ENCODE assay signal across 29 cellular contexts in the genomic region with DNA sequence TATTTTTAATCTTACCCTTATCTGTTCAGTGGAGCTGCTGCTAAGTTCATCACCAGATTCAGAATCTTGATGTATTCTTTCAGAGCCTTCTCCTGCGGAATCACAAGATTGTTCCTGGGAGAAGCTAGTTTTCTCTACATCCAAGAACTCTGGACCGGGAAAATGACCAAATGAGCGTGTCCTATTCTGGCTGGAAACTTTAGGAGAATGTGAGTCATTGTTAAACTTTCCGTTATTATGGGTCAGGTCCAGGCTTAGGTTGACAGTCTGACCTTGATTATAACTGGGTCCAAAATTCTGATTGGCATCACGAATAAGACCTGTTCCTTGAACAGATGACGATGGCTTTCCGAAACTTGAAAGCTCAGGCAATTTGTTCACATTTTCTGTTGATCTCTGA. TPM values are rescaled to one million over a fixed set of nuclear protein-coding genes. Genes with fewer than 3 reads are reported as not detected.
A peak's percentile ranks its signal among the peaks of the same experiment; 100 is the strongest.
DNase-seq lines count a peak whose midpoint lies in the region; ATAC-seq, FAIRE-seq and TF ChIP-seq lines count a peak whose summit lies in the region.
"Had no signal": no experiment of that assay in that cellular context is flagged by ENCODE, and none has a peak within 500 bp of the region (broad histone marks: within the 10 kb centered on the region; RNA-seq: fewer than 3 reads in every experiment).

No MANE protein-coding gene starts in this region.

- no peak overlapping the region for H3K27ac Mint-ChIP-seq in Caco-2 (ENCODE audit: unreplicated experiment)
- H3K27ac Mint-ChIP-seq: activated CD8-positive, alpha-beta T cell treated with anti-CD3 and anti-CD28 coated beads, Interleukin-2, amount 10 ng/mL, durations not matched to agents 7 days and 5 days; activated naive CD8-positive, alpha-beta T cell; activated T-helper 2 cell treated with anti-CD3 and anti-CD28 coated beads, Interferon-gamma antibody, Interleukin-2, Interleukin-4, amounts not matched to agents 10 μg/mL and 5 μg/mL and 100 μg/mL, durations not matched to agents 14 hours and 24 hours and 36 hours; CD8-positive, alpha-beta T cell; dendritic cell treated with granulocyte-macrophage colony-stimulating factor and Interleukin-4, amounts not matched to agents 40 ng/mL and 50 ng/mL, for 4 days; neural progenitor cell; progenitor cell of endocrine pancreas; stimulated activated memory B cell treated with anti-CD40 and anti-IgM and Interleukin-4, amounts not matched to agents 10 μg/mL and 1 μg/mL and 100 μg/mL, for 72 hours; T-helper 17 cell had no signal

- no peaks in the 10 kb centered on the region for H3K9me2 ChIP-seq in HCT116 (ENCODE audit: insufficient read depth)

- H3K27me3 Mint-ChIP-seq in Caco-2 (ENCODE audit: insufficient read depth, unreplicated experiment): no peaks in the 10 kb centered on the region
- H3K27me3 Mint-ChIP-seq: activated naive CD8-positive, alpha-beta T cell; central memory CD8-positive, alpha-beta T cell; dendritic cell treated with granulocyte-macrophage colony-stimulating factor and Interleukin-4, amounts not matched to agents 40 ng/mL and 50 ng/mL, for 4 days; progenitor cell of endocrine pancreas; stimulated activated memory B cell treated with anti-CD40 and anti-IgM and Interleukin-4, amounts not matched to agents 10 μg/mL and 1 μg/mL and 100 μg/mL, for 72 hours; T-helper 17 cell had no signal

- no peak for ATAC-seq in HCT116
- ATAC-seq in pancreas: peak; percentile 65 to 83 (median 78)
- ATAC-seq: activated CD8-positive, alpha-beta T cell treated with anti-CD3 and anti-CD28 coated beads, Interleukin-2, amount 10 ng/mL, durations not matched to agents 7 days and 5 days; CD8-positive, alpha-beta T cell; stimulated activated memory B cell treated with anti-CD40 and anti-IgM and Interleukin-4, amounts not matched to agents 10 μg/mL and 1 μg/mL and 100 μg/mL, for 72 hours; T-helper 17 cell had no signal

- DNase-seq in Caco-2: no peak
- no peak for DNase-seq in HCT116 (ENCODE audit: low read depth, low spot score)
- DNase-seq in endothelial cell of umbilical vein (ENCODE audit: low read depth, low spot score): no peak
- no peak for DNase-seq in pancreas
- no peak for DNase-seq in KG1 (lab: John Stamatoyannopoulos, UW)
- DNase-seq in NCI-H446 treated with DMSO at 0.1 percent for 48 hours (lab: John Stamatoyannopoulos, UW): no peak
- DNase-seq in AG08396 (ENCODE audit: low spot score): no peak
- DNase-seq: activated CD8-positive, alpha-beta T cell treated with anti-CD3 and anti-CD28 coated beads, Interleukin-2, amount 10 ng/mL, durations not matched to agents 7 days and 5 days; CD8-positive, alpha-beta T cell; kidney; NCI-H1105; NCI-H2029 treated with DMSO at 0.1 percent for 48 hours; NCI-H2227 treated with DMSO at 0.1 percent for 48 hours; NCI-H69; Peyer's patch; stimulated activated CD4-positive, alpha-beta T cell treated with anti-CD3 and anti-CD28 coated beads, Interleukin-4, amount 100 ng/mL, for 4 hours; substantia nigra; T-helper 17 cell had no signal

- TF ChIP-seq POLR2A in HCT116 (IDR thresholded peaks at IDR 0.05; ENCODE audit: borderline replicate concordance, extremely low read depth, insufficient read depth, insufficient read length): no peak
- no peak for TF ChIP-seq POLR2A in endothelial cell of umbilical vein (IDR thresholded peaks at IDR 0.05; ENCODE audit: low read depth, low read length)

- dilution Hi-C loops in endothelial cell of umbilical vein (cut with MboI; ENCODE audit: extremely low pct_ligation_motif_present, low sequenced_read_pairs): no loop called here

- TF ChIP-seq CTCF in Caco-2 (IDR thresholded peaks at IDR 0.05; ENCODE audit: insufficient read depth in 1 of 2, low read depth in 1 of 2, low read length in 1 of 2, severe bottlenecking in 1 of 2, unreplicated experiment in 1 of 2) (no peak), HCT116 (IDR thresholded peaks at IDR 0.05 in 2 of 3, conservative IDR thresholded peaks at IDR 0.05 in 1 of 3; ENCODE audit: borderline replicate concordance in 1 of 3, insufficient read depth in 1 of 3, low read depth in 2 of 3, low read length in 2 of 3) (no peak), endothelial cell of umbilical vein (IDR thresholded peaks at IDR 0.05; ENCODE audit: extremely low read depth in 1 of 2, insufficient read depth in 1 of 2, low read depth in 1 of 2, low read length in 2 of 2) (no peak), pancreas (IDR thresholded peaks at IDR 0.05) (no peak)

- H3K4me3 Mint-ChIP-seq in Caco-2 (ENCODE audit: unreplicated experiment): no peak overlapping the region
- H3K4me3 Mint-ChIP-seq: activated CD8-positive, alpha-beta T cell treated with anti-CD3 and anti-CD28 coated beads, Interleukin-2, amount 10 ng/mL, durations not matched to agents 7 days and 5 days; activated naive CD8-positive, alpha-beta T cell; CD8-positive, alpha-beta T cell; central memory CD8-positive, alpha-beta T cell; dendritic cell treated with granulocyte-macrophage colony-stimulating factor and Interleukin-4, amounts not matched to agents 40 ng/mL and 50 ng/mL, for 4 days; neural progenitor cell; stimulated activated memory B cell treated with anti-CD40 and anti-IgM and Interleukin-4, amounts not matched to agents 10 μg/mL and 1 μg/mL and 100 μg/mL, for 72 hours; T-helper 17 cell had no signal

- H3K27ac ChIP-seq in HCT116 (ENCODE audit: low read depth, low read length) (no peak overlapping the region), endothelial cell of umbilical vein (ENCODE audit: insufficient read depth, low read depth, low read length) (no peak overlapping the region), pancreas (peak overlapping the region in 1 of 4 donors; percentile 28)
- H3K27ac ChIP-seq: neural progenitor cell, Peyer's patch, SJSA1 had no signal

- no peak for TF ChIP-seq RAD21 in HCT116 (IDR thresholded peaks at IDR 0.05; ENCODE audit: low read depth)

- no peak overlapping the region for H3K4me2 ChIP-seq in HCT116 (ENCODE audit: low read length)
- no peak overlapping the region for H3K4me2 ChIP-seq in endothelial cell of umbilical vein (ENCODE audit: insufficient read depth, low read length)
- H3K4me2 ChIP-seq: neural progenitor cell had no signal

- RAD21 ChIA-PET in HCT116 (lab: Charles Lee; ENCODE audit: low non-redundant PET in 1 of 2, low total read pairs in 2 of 2, uncharacterized antibody in 2 of 2, unreplicated experiment in 2 of 2): no interaction called here

- peaks cover 18% of the 10 kb centered on the region for H3K4me1 ChIP-seq in Caco-2
- peaks cover 40 to 54% of the 10 kb centered on the region in 2 experiments for H3K4me1 ChIP-seq in HCT116 (ENCODE audit: control insufficient read depth in 1 of 2, insufficient read depth in 2 of 2, low read length in 2 of 2)
- H3K4me1 ChIP-seq in endothelial cell of umbilical vein (ENCODE audit: control insufficient read depth, extremely low read depth, insufficient read depth, low read length): peaks cover 18% of the 10 kb centered on the region
- H3K4me1 ChIP-seq in pancreas: peaks cover 0 to 23% (median 10%) of the 10 kb centered on the region in 3 donors
- H3K4me1 ChIP-seq: HAP-1 had no signal

- H3K36me3 Mint-ChIP-seq in Caco-2 (ENCODE audit: insufficient read depth, unreplicated experiment): peaks cover 43% of the 10 kb centered on the region

- H3K79me2 ChIP-seq in HCT116 (ENCODE audit: insufficient read depth, low read length) (peaks cover 100% of the 10 kb centered on the region), endothelial cell of umbilical vein (ENCODE audit: control insufficient read depth, insufficient read depth, low read length) (peaks cover 20% of the 10 kb centered on the region)

- H4K20me1 ChIP-seq in HCT116 (ENCODE audit: insufficient read depth) (peaks cover 11% of the 10 kb centered on the region; the same call in 1 of the 2 replicates), endothelial cell of umbilical vein (replicated peaks; ENCODE audit: control insufficient read depth, extremely low read depth, insufficient read depth, low read length) (no peaks in the 10 kb centered on the region)

- POLR2A ChIA-PET in Caco-2 (lab: Charles Lee) (interaction anchor here (0.7 kb wide), 1 partner anchor 20 kb away, joined by 3 read pairs; a partner anchor contains a TSS), HCT116 (lab: Charles Lee) (no interaction called here), endothelial cell of umbilical vein (lab: Charles Lee) (no interaction called here)

- H3K36me3 ChIP-seq in Caco-2 (ENCODE audit: control insufficient read depth, insufficient read depth, low read length): no peaks in the 10 kb centered on the region; the same call in 1 of the 2 replicates
- H3K36me3 ChIP-seq in HCT116 (ENCODE audit: control insufficient read depth in 1 of 2, insufficient read depth in 2 of 2, low read length in 2 of 2): peaks cover 12 to 28% of the 10 kb centered on the region in 2 experiments; a peak in 3 of 4 replicates
- no peaks in the 10 kb centered on the region for H3K36me3 ChIP-seq in endothelial cell of umbilical vein (ENCODE audit: control insufficient read depth in 2 of 2, extremely low read depth in 1 of 2, insufficient read depth in 2 of 2, low read length in 2 of 2)
- H3K36me3 ChIP-seq in pancreas: no peaks in the 10 kb centered on the region
- H3K36me3 ChIP-seq: Peyer's patch had no signal

- intact Hi-C loops in Caco-2 (cut with micrococcal nuclease; ENCODE audit: unreplicated experiment) (no loop called here), HCT116 (cut with micrococcal nuclease) (no loop called here), endothelial cell of umbilical vein (cut with micrococcal nuclease) (no loop called here), pancreas (cut with DNase I) (no loop called here)

- H3K4me1 Mint-ChIP-seq in Caco-2 (ENCODE audit: low read depth, unreplicated experiment): peaks cover 16% of the 10 kb centered on the region
- H3K4me1 Mint-ChIP-seq: neural progenitor cell had no signal

- TSS peak; percentile 58 for BruUV-seq in Caco-2 (replicated peaks; lab: Mats Ljungman, UMichigan)
- TSS peak; percentile 47 for BruUV-seq in HCT116 (replicated peaks; lab: Mats Ljungman, UMichigan)
- BruUV-seq in endothelial cell of umbilical vein (replicated peaks; lab: Mats Ljungman, UMichigan): TSS peak; percentile 28

- no peaks in the 10 kb centered on the region for H3K9me3 Mint-ChIP-seq in Caco-2 (ENCODE audit: unreplicated experiment)
- H3K9me3 Mint-ChIP-seq: activated T-helper 2 cell treated with anti-CD3 and anti-CD28 coated beads, Interferon-gamma antibody, Interleukin-2, Interleukin-4, amounts not matched to agents 10 μg/mL and 5 μg/mL and 100 μg/mL, durations not matched to agents 14 hours and 24 hours and 36 hours; CD8-positive, alpha-beta T cell; central memory CD8-positive, alpha-beta T cell; dendritic cell treated with granulocyte-macrophage colony-stimulating factor and Interleukin-4, amounts not matched to agents 40 ng/mL and 50 ng/mL, for 4 days; stimulated activated memory B cell treated with anti-CD40 and anti-IgM and Interleukin-4, amounts not matched to agents 10 μg/mL and 1 μg/mL and 100 μg/mL, for 72 hours had no signal

- H3K9me1 ChIP-seq in endothelial cell of umbilical vein (replicated peaks; ENCODE audit: control insufficient read depth, extremely low read depth, insufficient read depth, low read length): no peaks in the 10 kb centered on the region

- WGBS in pancreas, 2 donors: 38 to 51% methylated on average over 7 of the region's 7 CpGs

- CTCF ChIA-PET in Caco-2 (lab: Charles Lee) (interaction anchor here (0.6 kb wide), 1 partner anchor 62 kb away, joined by 4 read pairs; no protein-coding TSS in a partner anchor), HCT116 (lab: Charles Lee) (no interaction called here), endothelial cell of umbilical vein (lab: Charles Lee) (interaction anchor here (1.0 kb wide), 1 partner anchor 32 kb away, joined by 3 read pairs; no protein-coding TSS in a partner anchor)

- H3K27me3 ChIP-seq in Caco-2 (replicated peaks; ENCODE audit: control insufficient read depth, insufficient read depth, low read length) (no peaks in the 10 kb centered on the region), HCT116 (ENCODE audit: insufficient read depth, low read length) (no peaks in the 10 kb centered on the region), endothelial cell of umbilical vein (ENCODE audit: control insufficient read depth in 2 of 2, insufficient read depth in 2 of 2, low read length in 2 of 2) (no peaks in the 10 kb centered on the region), pancreas (no peaks in the 10 kb centered on the region)
- H3K27me3 ChIP-seq: neural progenitor cell, Peyer's patch, SJSA1 had no signal

- H3K4me3 ChIP-seq in Caco-2 (ENCODE audit: low read depth, low read length) (no peak overlapping the region), HCT116 (replicated peaks in 1 of 2; ENCODE audit: low read depth in 1 of 2, low read length in 2 of 2) (no peak overlapping the region), endothelial cell of umbilical vein (replicated peaks in 1 of 3; ENCODE audit: insufficient read depth in 1 of 3, low read depth in 1 of 3, low read length in 3 of 3) (no peak overlapping the region), pancreas (no peak overlapping the region)
- H3K4me3 ChIP-seq: HAP-1, lung, neural progenitor cell, Peyer's patch, SJSA1 had no signal

- H2AFZ ChIP-seq in HCT116 (ENCODE audit: low read depth, low read length, poor library complexity, severe bottlenecking) (no peak overlapping the region), endothelial cell of umbilical vein (ENCODE audit: low read depth, low read length) (no peak overlapping the region)
- H2AFZ ChIP-seq: neural progenitor cell had no signal

- H3K9me3 ChIP-seq in Caco-2 (no peaks in the 10 kb centered on the region), HCT116 (ENCODE audit: control insufficient read depth in 1 of 2, insufficient read depth in 1 of 2, low read depth in 1 of 2, low read length in 2 of 2) (no peaks in the 10 kb centered on the region), endothelial cell of umbilical vein (replicated peaks; ENCODE audit: control insufficient read depth, insufficient read depth, low read length) (no peaks in the 10 kb centered on the region), pancreas (no peaks in the 10 kb centered on the region)
- H3K9me3 ChIP-seq: HAP-1, Peyer's patch, SJSA1 had no signal

- H3K9ac ChIP-seq in HCT116 (ENCODE audit: low read length): no peak overlapping the region
- no peak overlapping the region for H3K9ac ChIP-seq in endothelial cell of umbilical vein (replicated peaks; ENCODE audit: extremely low read depth, insufficient read depth, low read length)
- H3K9ac ChIP-seq: neural progenitor cell had no signal

- FAIRE-seq in endothelial cell of umbilical vein (lab: Jason Lieb, UNC): peak; percentile 72
- FAIRE-seq in pancreas (lab: Jason Lieb, UNC): no peak
- FAIRE-seq: astrocyte, kidney had no signal

RNA-seq across cellular contexts. Expression of a gene that starts 20.5 kb away (rescaled TPM):
- total RNA-seq in Caco-2 (2022) (62.3 and 63.1 TPM in 2 replicates), HCT116 (2021; ENCODE audit: unreplicated experiment) (80.3 TPM), endothelial cell of umbilical vein (19.2 and 19.3 TPM in 2 replicates), pancreas (10 to 100 TPM; 16.3 to 27.0 (median 21.3) TPM)
- polyA plus RNA-seq in HCT116 (2012): 17.4 and 25.6 TPM in 2 replicates
- polyA plus RNA-seq in endothelial cell of umbilical vein (3.7 and 5.8 TPM in 2 replicates), pancreas (10 to 100 TPM; 24.7 to 30.1 TPM)
- 5.7 TPM in 2 replicates for polyA plus RNA-seq in endothelial cell of umbilical vein (2011; cell fraction: cytosol; rRNA removed)
- 22.2 and 27.5 TPM in 2 replicates for polyA plus RNA-seq in endothelial cell of umbilical vein (2011; cell fraction: nucleus; rRNA removed)
- 14.0 TPM in 2 replicates for polyA plus RNA-seq in endothelial cell of umbilical vein (2012)
- 12.4 and 12.6 TPM in 2 replicates for polyA minus RNA-seq in endothelial cell of umbilical vein
- 6.5 TPM for polyA minus RNA-seq in endothelial cell of umbilical vein (2011; cell fraction: cytosol; rRNA and poly(A)+ RNA removed)
- polyA minus RNA-seq in endothelial cell of umbilical vein (2011; cell fraction: nucleus; rRNA and poly(A)+ RNA removed): 28.8 and 36.9 TPM in 2 replicates
